27 cellular contexts compared by ENCODE assay signal in the genomic region with DNA sequence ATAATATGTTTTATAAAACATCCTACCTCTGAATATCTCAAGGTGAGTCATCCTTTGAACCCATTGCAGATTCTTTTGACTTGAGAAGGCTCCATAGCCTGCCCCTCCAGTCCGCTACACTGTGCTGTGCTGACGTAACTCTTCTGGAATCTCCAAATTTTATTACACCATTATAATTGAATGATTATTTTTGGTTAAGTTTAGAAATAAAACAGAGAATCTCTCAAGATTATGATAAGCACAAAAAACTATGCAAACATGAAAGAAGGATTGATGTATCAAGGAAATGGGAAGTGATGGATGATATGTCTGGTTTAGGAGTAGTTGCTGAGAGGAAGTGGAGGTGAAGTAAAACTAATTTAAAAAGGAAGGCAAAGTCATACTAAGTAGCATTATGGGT.
"Had no signal": no experiment of that assay in that cellular context is flagged by ENCODE, and none has a peak within 500 bp of the region (broad histone marks: within the 10 kb centered on the region; RNA-seq: fewer than 3 reads in every experiment).

No MANE protein-coding gene starts in this region.

- ATAC-seq: effector memory CD8-positive, alpha-beta T cell; esophagus mucosa; foreskin keratinocyte; gastrocnemius medialis; gastroesophageal sphincter; heart right ventricle had no signal

- H3K27ac Mint-ChIP-seq: dendritic cell treated with granulocyte-macrophage colony-stimulating factor and Interleukin-4, amounts not matched to agents 40 ng/mL and 50 ng/mL, for 4 days; effector memory CD8-positive, alpha-beta T cell; endodermal cell had no signal

- H3K36me3 ChIP-seq: colonic mucosa, esophagus muscularis mucosa, esophagus squamous epithelium, gastrocnemius medialis, gastroesophageal sphincter, heart right ventricle had no signal

- H3K4me3 ChIP-seq: colonic mucosa, coronary artery, dorsolateral prefrontal cortex, esophagus muscularis mucosa, esophagus squamous epithelium, gastrocnemius medialis, gastroesophageal sphincter, heart right ventricle had no signal

- H3K27me3 ChIP-seq: colonic mucosa, esophagus muscularis mucosa, esophagus squamous epithelium, foreskin keratinocyte, gastrocnemius medialis, gastroesophageal sphincter, heart right ventricle had no signal

- H3K9me3 ChIP-seq: colonic mucosa, esophagus muscularis mucosa, esophagus squamous epithelium, gastrocnemius medialis, gastroesophageal sphincter, heart right ventricle had no signal

- H3K4me3 Mint-ChIP-seq: dendritic cell treated with granulocyte-macrophage colony-stimulating factor and Interleukin-4, amounts not matched to agents 40 ng/mL and 50 ng/mL, for 4 days; effector memory CD8-positive, alpha-beta T cell; endodermal cell had no signal

- H3K27ac ChIP-seq: colonic mucosa, coronary artery, dorsolateral prefrontal cortex, epithelial cell of prostate, esophagus muscularis mucosa, esophagus squamous epithelium, foreskin keratinocyte, gastrocnemius medialis, gastroesophageal sphincter, heart right ventricle had no signal

- DNase-seq: colonic mucosa; cortex of kidney; dermis blood vessel endothelial cell; dorsolateral prefrontal cortex; effector CD4-positive, alpha-beta T cell; effector CD8-positive, alpha-beta T cell; effector memory CD4-positive, alpha-beta T cell; effector memory CD8-positive, alpha-beta T cell; endodermal cell; erythroblast; esophagus squamous epithelium; foreskin fibroblast; foreskin keratinocyte; foreskin melanocyte; gastrocnemius medialis; glutamatergic neuron; head of caudate nucleus; heart right ventricle had no signal

- H3K27me3 Mint-ChIP-seq: dendritic cell treated with granulocyte-macrophage colony-stimulating factor and Interleukin-4, amounts not matched to agents 40 ng/mL and 50 ng/mL, for 4 days; effector memory CD8-positive, alpha-beta T cell had no signal

- FAIRE-seq: endometrium, endothelial cell of umbilical vein, frontal cortex had no signal

- H3K4me1 ChIP-seq: colonic mucosa, esophagus muscularis mucosa, esophagus squamous epithelium, foreskin keratinocyte, gastrocnemius medialis, gastroesophageal sphincter, heart right ventricle had no signal

- H3K9me3 Mint-ChIP-seq: dendritic cell treated with granulocyte-macrophage colony-stimulating factor and Interleukin-4, amounts not matched to agents 40 ng/mL and 50 ng/mL, for 4 days; endodermal cell had no signal
